4 cellular contexts compared by ENCODE assay signal in genomic region chr9:123249162-123249561, GRCh38.
TF ChIP-seq lines count a peak whose summit lies in the region.

No MANE protein-coding gene starts in this region.

TF ChIP-seq in HEK293, 187 proteins besides CTCF, POLR2A, EP300 and RAD21:
- TF ChIP-seq ZNF121 (tag by site-specific recombination; IDR thresholded peaks at IDR 0.05) = peak; percentile 94
- TF ChIP-seq, protein P1, sequence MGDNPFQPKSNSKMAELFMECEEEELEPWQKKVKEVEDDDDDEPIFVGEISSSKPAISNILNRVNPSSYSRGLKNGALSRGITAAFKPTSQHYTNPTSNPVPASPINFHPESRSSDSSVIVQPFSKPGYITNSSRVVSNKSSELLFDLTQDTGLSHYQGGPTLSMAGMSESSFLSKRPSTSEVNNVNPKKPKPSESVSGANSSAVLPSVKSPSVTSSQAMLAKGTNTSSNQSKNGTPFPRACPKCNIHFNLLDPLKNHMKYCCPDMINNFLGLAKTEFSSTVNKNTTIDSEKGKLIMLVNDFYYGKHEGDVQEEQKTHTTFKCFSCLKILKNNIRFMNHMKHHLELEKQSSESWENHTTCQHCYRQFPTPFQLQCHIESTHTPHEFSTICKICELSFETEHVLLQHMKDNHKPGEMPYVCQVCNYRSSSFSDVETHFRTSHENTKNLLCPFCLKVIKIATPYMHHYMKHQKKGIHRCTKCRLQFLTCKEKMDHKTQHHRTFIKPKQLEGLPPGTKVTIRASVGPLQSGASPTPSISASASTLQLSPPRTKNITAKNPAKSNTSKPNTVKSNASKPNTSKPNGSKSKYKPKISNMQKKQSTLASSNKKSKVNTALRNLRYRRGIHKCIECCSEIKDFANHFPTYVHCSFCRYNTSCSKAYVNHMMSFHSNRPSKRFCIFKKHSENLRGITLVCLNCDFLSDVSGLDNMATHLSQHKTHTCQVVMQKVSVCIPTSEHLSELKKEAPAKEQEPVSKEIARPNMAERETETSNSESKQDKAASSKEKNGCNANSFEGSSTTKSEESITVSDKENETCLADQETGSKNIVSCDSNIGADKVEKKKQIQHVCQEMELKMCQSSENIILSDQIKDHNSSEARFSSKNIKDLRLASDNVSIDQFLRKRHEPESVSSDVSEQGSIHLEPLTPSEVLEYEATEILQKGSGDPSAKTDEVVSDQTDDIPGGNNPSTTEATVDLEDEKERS (tag by site-specific recombination; IDR thresholded peaks at IDR 0.05) = 0 out of 2 replicates have a peak, but pooled peaks have one; percentile 39

TF ChIP-seq in WTC11, 78 proteins besides CTCF, POLR2A, EP300 and RAD21:
- peak; percentile 87 for TF ChIP-seq ZNF121 (CRISPR knock-in tag; IDR thresholded peaks at IDR 0.05)

TF ChIP-seq in K562, 482 proteins besides CTCF, POLR2A, EP300 and RAD21:
- TF ChIP-seq ZNF121 (CRISPR knock-in tag; conservative IDR thresholded peaks at IDR 0.05) = peak; percentile 68

TF ChIP-seq in HepG2, 621 proteins besides CTCF, POLR2A, EP300 and RAD21:
- TF ChIP-seq ZNF770 (CRISPR knock-in tag; IDR thresholded peaks at IDR 0.05) (peak; percentile 83), ZMYM3 (CRISPR knock-in tag; IDR thresholded peaks at IDR 0.05) (0 out of 2 replicates have a peak, but pooled peaks have one; percentile 20), ZNF121 (CRISPR knock-in tag; IDR thresholded peaks at IDR 0.05) (peak; percentile 90)
